In the genomic region with DNA sequence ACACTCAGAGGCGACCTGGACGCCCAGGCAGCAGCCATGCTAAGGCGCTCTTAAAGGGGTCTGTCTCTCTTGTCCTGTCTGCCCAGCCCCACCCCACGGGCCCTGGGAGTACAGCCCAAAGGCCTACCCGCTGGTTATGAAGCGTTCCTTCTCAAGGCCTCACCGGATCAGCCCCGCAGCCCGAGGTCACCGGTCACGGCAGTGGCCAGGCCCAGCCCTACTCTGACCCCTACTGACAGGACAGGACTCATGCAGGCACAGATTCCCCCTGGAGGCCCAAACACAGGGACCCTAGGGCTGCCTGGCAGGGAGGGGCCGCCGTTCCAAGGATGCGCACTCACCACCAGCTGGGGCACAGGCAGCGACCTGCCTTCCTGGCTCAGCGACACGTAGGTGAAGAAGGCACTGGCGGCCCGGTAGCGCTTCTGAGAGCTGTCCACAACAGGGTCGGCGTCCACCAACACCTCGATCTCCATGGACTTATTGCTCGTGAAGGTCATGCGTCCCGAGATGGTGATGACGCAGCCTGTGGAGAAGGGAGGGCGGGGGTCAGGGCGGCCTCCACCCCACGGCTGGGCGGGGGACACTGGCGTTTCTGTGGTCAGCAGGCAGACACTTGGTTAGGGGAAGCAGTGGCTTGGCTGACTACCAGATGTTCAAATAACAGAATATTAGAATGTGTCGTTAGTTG, we compare ENCODE assay signal across 12 cellular contexts. TPM values are rescaled to one million over a fixed set of nuclear protein-coding genes. Genes with fewer than 3 reads are reported as not detected.
DNase-seq lines count a peak whose midpoint lies in the region; ATAC-seq, FAIRE-seq and TF ChIP-seq lines count a peak whose summit lies in the region.
"Had no signal": no experiment of that assay in that cellular context is flagged by ENCODE, and none has a peak within 500 bp of the region (broad histone marks: within the 10 kb centered on the region; RNA-seq: fewer than 3 reads in every experiment).

No MANE protein-coding gene starts in this region.

- TF ChIP-seq CTCF in A549 (IDR thresholded peaks at IDR 0.05) (0 out of 3 replicates have a peak, but pooled peaks have one; percentile 11), choroid plexus epithelial cell (conservative IDR thresholded peaks at IDR 0.05; ENCODE audit: low read depth, low read length) (peak; percentile 53), HepG2 (CRISPR knock-in tag; IDR thresholded peaks at IDR 0.05) (peak; percentile 88), prostate gland (IDR thresholded peaks at IDR 0.05) (peak in 1 of 4 experiments; percentile 13)

- H3K4me1 Mint-ChIP-seq in activated naive CD8-positive, alpha-beta T cell treated with anti-CD3 and anti-CD28 coated beads, Interleukin-2, amount 50 U/mL, for 24 hours = no peaks in the 10 kb centered on the region

- no peaks in the 10 kb centered on the region for H3K27me3 Mint-ChIP-seq in activated naive CD8-positive, alpha-beta T cell treated with anti-CD3 and anti-CD28 coated beads, Interleukin-2, amount 50 U/mL, for 24 hours

- no peak overlapping the region for H3K9ac ChIP-seq in HepG2 (ENCODE audit: insufficient read depth, low read depth, low read length)

- H3K36me3 ChIP-seq in HepG2 (replicated peaks in 1 of 2; ENCODE audit: control insufficient read depth in 1 of 2, insufficient read depth in 2 of 2, low read length in 2 of 2) = peaks cover 0 to 1% of the 10 kb centered on the region in 2 experiments; a peak in 2 of 5 replicates
- no peaks in the 10 kb centered on the region for H3K36me3 ChIP-seq in prostate gland
- H3K36me3 ChIP-seq: MG63, SJSA1 had no signal

- H2AFZ ChIP-seq in HepG2 (ENCODE audit: low read length) = no peak overlapping the region

- no peak for TF ChIP-seq EP300 in A549 (IDR thresholded peaks at IDR 0.05)
- no peak for TF ChIP-seq EP300 in HepG2 (IDR thresholded peaks at IDR 0.05; ENCODE audit: low read depth in 2 of 2, low read length in 2 of 2)
- no peak for TF ChIP-seq EP300 in HepG2 (CRISPR knock-in tag; IDR thresholded peaks at IDR 0.05; ENCODE audit: borderline replicate concordance)

- TF ChIP-seq RAD21 in A549 (conservative IDR thresholded peaks at IDR 0.05 in 1 of 2, IDR thresholded peaks at IDR 0.05 in 1 of 2) = peak; percentile 13 to 22; a peak in 1 of 5 replicates
- peak; percentile 73 for TF ChIP-seq RAD21 in HepG2 (CRISPR knock-in tag; IDR thresholded peaks at IDR 0.05)

- CTCF ChIA-PET in A549 (lab: Yijun Ruan, JAX) = interaction anchor here (1.3 to 3.9 kb wide), 4 partner anchors 17 to 62 kb away, joined by 3 to 17 read pairs (median 4); no protein-coding TSS in a partner anchor
- CTCF ChIA-PET in HepG2 (lab: Yijun Ruan, JAX; ENCODE audit: low intra/inter-chr PET ratio, low total read pairs) = interaction anchor here (1.6 kb wide), 1 partner anchor 34 kb away, joined by 16 read pairs; no protein-coding TSS in a partner anchor

- H3K27me3 ChIP-seq in HepG2 (ENCODE audit: control insufficient read depth in 1 of 2, insufficient read depth in 2 of 2, low read length in 2 of 2) (no peaks in the 10 kb centered on the region), prostate gland (replicated peaks; ENCODE audit: insufficient read depth) (no peaks in the 10 kb centered on the region)
- H3K27me3 ChIP-seq: MG63, SJSA1 had no signal

- ATAC-seq in A549 = peak; percentile 68 to 85; a peak in 5 of 6 replicates
- ATAC-seq in HepG2 = peak; percentile 88
- ATAC-seq in activated naive CD8-positive, alpha-beta T cell treated with anti-CD3 and anti-CD28 coated beads, Interleukin-2, amount 50 U/mL, for 24 hours = no peak
- no peak for ATAC-seq in GM18519 (IDR thresholded peaks at IDR 0.05; ENCODE audit: low FRiP score, unreplicated experiment)

- TF ChIP-seq POLR2A in A549 (IDR thresholded peaks at IDR 0.05; ENCODE audit: low read length) (no peak), HepG2 (IDR thresholded peaks at IDR 0.05; ENCODE audit: insufficient read depth in 1 of 2, low read depth in 2 of 2, low read length in 2 of 2) (no peak), prostate gland (IDR thresholded peaks at IDR 0.05) (no peak)

- in situ Hi-C loops in HepG2 (cut with HindIII; ENCODE audit: extremely low pct_ligation_motif_present, low pct_unique_long_range_greater_than_20kb) = loop anchor here (5.0 kb wide), 1 partner anchor 34 kb away; no protein-coding TSS in a partner anchor

- BruUV-seq in HepG2 (replicated peaks; lab: Mats Ljungman, UMichigan) = no TSS peak

- FAIRE-seq in A549 (lab: Jason Lieb, UNC) = no peak
- peak; percentile 8 for FAIRE-seq in HepG2 (lab: Jason Lieb, UNC)

- no peak overlapping the region for H3K27ac Mint-ChIP-seq in activated naive CD8-positive, alpha-beta T cell treated with anti-CD3 and anti-CD28 coated beads, Interleukin-2, amount 50 U/mL, for 24 hours

- no peak overlapping the region for H3K4me2 ChIP-seq in A549
- H3K4me2 ChIP-seq in HepG2 (ENCODE audit: low read depth, low read length) = no peak overlapping the region

- H3K27ac ChIP-seq in A549 = no peak overlapping the region
- peak overlapping the region; percentile 47 for H3K27ac ChIP-seq in HepG2 (ENCODE audit: extremely low read length, insufficient read depth, low read length)
- no peak overlapping the region for H3K27ac ChIP-seq in prostate gland
- H3K27ac ChIP-seq: SJSA1 had no signal

- H4K20me1 ChIP-seq in HepG2 (ENCODE audit: insufficient read depth, low read length) = no peaks in the 10 kb centered on the region

- no peaks in the 10 kb centered on the region for H3K9me3 ChIP-seq in A549
- no peaks in the 10 kb centered on the region for H3K9me3 ChIP-seq in HepG2 (ENCODE audit: low read length)
- H3K9me3 ChIP-seq in prostate gland = no peaks in the 10 kb centered on the region
- H3K9me3 ChIP-seq: MG63, SJSA1 had no signal

- H3K4me3 ChIP-seq in A549 (no peak overlapping the region), choroid plexus epithelial cell (ENCODE audit: low read depth, low read length) (no peak overlapping the region), HepG2 (replicated peaks in 1 of 3; ENCODE audit: insufficient read depth in 1 of 3, low read depth in 2 of 3, low read length in 3 of 3) (no peak overlapping the region), prostate gland (no peak overlapping the region)
- H3K4me3 ChIP-seq: MG63, SJSA1 had no signal

- POLR2A ChIA-PET in A549 (lab: Yijun Ruan, JAX) (no interaction called here), HepG2 (lab: Yijun Ruan, JAX) (no interaction called here)

- peak; percentile 23 to 35 for DNase-seq in A549 (ENCODE audit: low read depth in 1 of 2, low spot score in 1 of 2)
- DNase-seq in HuH-7 (ENCODE audit: low spot score) = peak; percentile 86
- DNase-seq in choroid plexus epithelial cell (ENCODE audit: low read depth) = no peak
- peak; percentile 54 for DNase-seq in HepG2 (ENCODE audit: low spot score)
- no peak for DNase-seq in activated naive CD8-positive, alpha-beta T cell treated with anti-CD3 and anti-CD28 coated beads, Interleukin-2, amount 50 U/mL, for 24 hours
- no peak for DNase-seq in prostate gland (ENCODE audit: low spot score)
- DNase-seq in NCI-H2081 (lab: John Stamatoyannopoulos, UW) = no peak
- DNase-seq: MG63 had no signal

- no peaks in the 10 kb centered on the region for H3K36me3 Mint-ChIP-seq in activated naive CD8-positive, alpha-beta T cell treated with anti-CD3 and anti-CD28 coated beads, Interleukin-2, amount 50 U/mL, for 24 hours (ENCODE audit: low read depth)

- intact Hi-C loops in HepG2 (cut with micrococcal nuclease; ENCODE audit: unreplicated experiment) = loop anchor here (2.0 kb wide), 1 partner anchor 34 kb away; no protein-coding TSS in a partner anchor
- intact Hi-C loops in prostate gland (cut with DNase I) = no loop called here

- H3K4me3 Mint-ChIP-seq in activated naive CD8-positive, alpha-beta T cell treated with anti-CD3 and anti-CD28 coated beads, Interleukin-2, amount 50 U/mL, for 24 hours = no peak overlapping the region

- H3K9me3 Mint-ChIP-seq in activated naive CD8-positive, alpha-beta T cell treated with anti-CD3 and anti-CD28 coated beads, Interleukin-2, amount 50 U/mL, for 24 hours = no peaks in the 10 kb centered on the region

- no peaks in the 10 kb centered on the region for H3K79me2 ChIP-seq in HepG2 (ENCODE audit: insufficient read depth, low read length)

- 68% methylated on average over 12 of the region's 33 CpGs for WGBS in A549 (ENCODE audit: missing lambda C conversion rate)
- 84% methylated on average over 18 of the region's 33 CpGs for WGBS in HepG2 (ENCODE audit: low lambda C conversion rate)
- 84% methylated on average over 32 of the region's 33 CpGs for WGBS in prostate gland

- H3K4me1 ChIP-seq in A549 = no peaks in the 10 kb centered on the region
- peaks cover 27% of the 10 kb centered on the region for H3K4me1 ChIP-seq in HepG2 (ENCODE audit: insufficient read depth, low read length)
- no peaks in the 10 kb centered on the region for H3K4me1 ChIP-seq in prostate gland (replicated peaks)
- H3K4me1 ChIP-seq: SJSA1 had no signal

RNA-seq across cellular contexts. Expression of a gene that starts 20.0 kb away (rescaled TPM):
- polyA plus RNA-seq in A549 (2011; rRNA removed) = 0.56 and 0.81 TPM in 2 replicates
- polyA plus RNA-seq in A549 (2012; cell fraction: cytosol; rRNA removed) = 0.87 and 1.3 TPM in 2 replicates
- 2.3 and 3.1 TPM in 2 replicates for polyA plus RNA-seq in A549 (2012; cell fraction: nucleus; rRNA removed)
- polyA plus RNA-seq in A549 (2017; fragmentation: RNase III; extraction: RNeasy Plus Mini Kit Qiagen cat#74134 plus additional on column Dnase treatment) = 1.1 to 1.5 TPM (median 1.4 TPM) in 3 replicates
- polyA minus RNA-seq in A549 (2011; rRNA and poly(A)+ RNA removed) = 0.68 and 0.87 TPM in 2 replicates
- 0.27 and 0.31 TPM in 2 replicates for total RNA-seq in HepG2 (2016; rRNA removed; fragmentation: Illumina TruSeq; extraction: Trizol)
- 0.09 and 0.10 TPM in 2 replicates for total RNA-seq in HepG2 (2016; cell fraction: cytosol; rRNA removed; fragmentation: Illumina TruSeq; extraction: Trizol; ENCODE audit: low read depth)
- 0.12 and 0.28 TPM in 2 replicates for total RNA-seq in HepG2 (2016; cell fraction: insoluble cytoplasmic fraction; rRNA removed; fragmentation: Illumina TruSeq; extraction: Trizol)
- total RNA-seq in HepG2 (2016; cell fraction: membrane; rRNA removed; fragmentation: Illumina TruSeq; extraction: Trizol) = 0.34 TPM in 2 replicates
- 0.31 TPM in 2 replicates for total RNA-seq in HepG2 (2016; cell fraction: nucleus; rRNA removed; fragmentation: Illumina TruSeq; extraction: Trizol)
- polyA plus RNA-seq in HepG2 (2011; rRNA removed) = 0.22 and 0.44 TPM in 2 replicates
- polyA plus RNA-seq in HepG2 (2011; cell fraction: cytosol; rRNA removed) = 0.19 and 0.31 TPM in 2 replicates
- 0.50 and 0.85 TPM in 2 replicates for polyA plus RNA-seq in HepG2 (2011; cell fraction: nucleus; rRNA removed)
- polyA plus RNA-seq in HepG2 (2012) = 0.15 and 0.28 TPM in 2 replicates
- polyA plus RNA-seq in HepG2 (2016; cell fraction: cytosol; fragmentation: Illumina TruSeq; extraction: Trizol; ENCODE audit: low read depth) = 0.09 and 0.19 TPM in 2 replicates
- 0.29 and 0.35 TPM in 2 replicates for polyA plus RNA-seq in HepG2 (2016; cell fraction: insoluble cytoplasmic fraction; fragmentation: Illumina TruSeq; extraction: Trizol; ENCODE audit: low read depth)
- 0.34 and 0.41 TPM in 2 replicates for polyA plus RNA-seq in HepG2 (2016; cell fraction: membrane; fragmentation: Illumina TruSeq; extraction: Trizol; ENCODE audit: low read depth)
- 0.17 and 0.36 TPM in 2 replicates for polyA plus RNA-seq in HepG2 (2016; cell fraction: nucleus; fragmentation: Illumina TruSeq; extraction: Trizol; ENCODE audit: insufficient read depth, low read depth)
- polyA minus RNA-seq in HepG2 (2011; rRNA and poly(A)+ RNA removed; ENCODE audit: low replicate concordance) = 0.98 and 5.5 TPM in 2 replicates
- polyA minus RNA-seq in HepG2 (2011; cell fraction: cytosol; rRNA and poly(A)+ RNA removed) = 0.30 and 0.44 TPM in 2 replicates
- 0.25 and 0.26 TPM in 2 replicates for polyA minus RNA-seq in HepG2 (2011; cell fraction: nucleus; rRNA and poly(A)+ RNA removed)
- 1 to 10 TPM; 3.2 to 7.6 TPM for total RNA-seq in prostate gland

RNA-seq across cellular contexts. Expression of a gene that starts 36.9 kb away (rescaled TPM):
- polyA plus RNA-seq in A549 (2011; rRNA removed) (not detected in 2 replicates), A549 (2017; fragmentation: RNase III; extraction: RNeasy Plus Mini Kit Qiagen cat#74134 plus additional on column Dnase treatment) (not detected in 3 replicates), HepG2 (2011; rRNA removed) (not detected in 2 replicates)
- not detected in 2 replicates for polyA plus RNA-seq in A549 (2012; cell fraction: cytosol; rRNA removed)
- not detected in 2 replicates for polyA plus RNA-seq in A549 (2012; cell fraction: nucleus; rRNA removed)
- not detected in 2 replicates for polyA minus RNA-seq in A549 (2011; rRNA and poly(A)+ RNA removed)
- total RNA-seq in HepG2 (2016; rRNA removed; fragmentation: Illumina TruSeq; extraction: Trizol) (not detected in 2 replicates), prostate gland (not detected)
- total RNA-seq in HepG2 (2016; cell fraction: cytosol; rRNA removed; fragmentation: Illumina TruSeq; extraction: Trizol; ENCODE audit: low read depth) = not detected in 2 replicates
- total RNA-seq in HepG2 (2016; cell fraction: insoluble cytoplasmic fraction; rRNA removed; fragmentation: Illumina TruSeq; extraction: Trizol) = not detected in 2 replicates
- total RNA-seq in HepG2 (2016; cell fraction: membrane; rRNA removed; fragmentation: Illumina TruSeq; extraction: Trizol) = not detected in 2 replicates
- not detected in 2 replicates for total RNA-seq in HepG2 (2016; cell fraction: nucleus; rRNA removed; fragmentation: Illumina TruSeq; extraction: Trizol)
- not detected in 2 replicates for polyA plus RNA-seq in HepG2 (2011; cell fraction: cytosol; rRNA removed)
- polyA plus RNA-seq in HepG2 (2011; cell fraction: nucleus; rRNA removed) = not detected in 2 replicates
- polyA plus RNA-seq in HepG2 (2012) = not detected in 2 replicates
- not detected in 2 replicates for polyA plus RNA-seq in HepG2 (2016; cell fraction: cytosol; fragmentation: Illumina TruSeq; extraction: Trizol; ENCODE audit: low read depth)
- polyA plus RNA-seq in HepG2 (2016; cell fraction: insoluble cytoplasmic fraction; fragmentation: Illumina TruSeq; extraction: Trizol; ENCODE audit: low read depth) = not detected in 2 replicates
- polyA plus RNA-seq in HepG2 (2016; cell fraction: membrane; fragmentation: Illumina TruSeq; extraction: Trizol; ENCODE audit: low read depth) = not detected in 2 replicates
- polyA plus RNA-seq in HepG2 (2016; cell fraction: nucleus; fragmentation: Illumina TruSeq; extraction: Trizol; ENCODE audit: insufficient read depth, low read depth) = not detected in 2 replicates
- not detected in 2 replicates for polyA minus RNA-seq in HepG2 (2011; rRNA and poly(A)+ RNA removed; ENCODE audit: low replicate concordance)
- not detected in 2 replicates for polyA minus RNA-seq in HepG2 (2011; cell fraction: cytosol; rRNA and poly(A)+ RNA removed)
- not detected in 2 replicates for polyA minus RNA-seq in HepG2 (2011; cell fraction: nucleus; rRNA and poly(A)+ RNA removed)
- total RNA-seq: lung microvascular endothelial cell, SJSA1, ureter had no signal

RNA-seq across cellular contexts. Expression of a gene that starts 45.1 kb away (rescaled TPM):
- polyA plus RNA-seq in A549 (2011; rRNA removed) (64.6 and 71.4 TPM in 2 replicates), A549 (2017; fragmentation: RNase III; extraction: RNeasy Plus Mini Kit Qiagen cat#74134 plus additional on column Dnase treatment) (63.9 to 97.2 TPM (median 84.6 TPM) in 3 replicates), HepG2 (2011; rRNA removed) (23.1 and 24.6 TPM in 2 replicates)
- 33.8 and 42.9 TPM in 2 replicates for polyA plus RNA-seq in A549 (2012; cell fraction: cytosol; rRNA removed)
- polyA plus RNA-seq in A549 (2012; cell fraction: nucleus; rRNA removed) = 22.6 and 29.9 TPM in 2 replicates
- polyA minus RNA-seq in A549 (2011; rRNA and poly(A)+ RNA removed) = 61.0 and 61.6 TPM in 2 replicates
- total RNA-seq in HepG2 (2016; rRNA removed; fragmentation: Illumina TruSeq; extraction: Trizol) (61.7 and 69.7 TPM in 2 replicates), prostate gland (10 to 100 TPM; 54.2 to 58.3 TPM)
- 23.7 and 29.8 TPM in 2 replicates for total RNA-seq in HepG2 (2016; cell fraction: cytosol; rRNA removed; fragmentation: Illumina TruSeq; extraction: Trizol; ENCODE audit: low read depth)
- 60.0 and 68.5 TPM in 2 replicates for total RNA-seq in HepG2 (2016; cell fraction: insoluble cytoplasmic fraction; rRNA removed; fragmentation: Illumina TruSeq; extraction: Trizol)
- 90.0 and 91.4 TPM in 2 replicates for total RNA-seq in HepG2 (2016; cell fraction: membrane; rRNA removed; fragmentation: Illumina TruSeq; extraction: Trizol)
- 45.6 and 50.8 TPM in 2 replicates for total RNA-seq in HepG2 (2016; cell fraction: nucleus; rRNA removed; fragmentation: Illumina TruSeq; extraction: Trizol)
- polyA plus RNA-seq in HepG2 (2011; cell fraction: cytosol; rRNA removed) = 23.8 and 31.3 TPM in 2 replicates
- 8.9 and 10.8 TPM in 2 replicates for polyA plus RNA-seq in HepG2 (2011; cell fraction: nucleus; rRNA removed)
- polyA plus RNA-seq in HepG2 (2012) = 26.0 and 27.3 TPM in 2 replicates
- polyA plus RNA-seq in HepG2 (2016; cell fraction: cytosol; fragmentation: Illumina TruSeq; extraction: Trizol; ENCODE audit: low read depth) = 38.8 and 46.6 TPM in 2 replicates
- polyA plus RNA-seq in HepG2 (2016; cell fraction: insoluble cytoplasmic fraction; fragmentation: Illumina TruSeq; extraction: Trizol; ENCODE audit: low read depth) = 66.5 and 67.0 TPM in 2 replicates
- polyA plus RNA-seq in HepG2 (2016; cell fraction: membrane; fragmentation: Illumina TruSeq; extraction: Trizol; ENCODE audit: low read depth) = 87.3 and 91.3 TPM in 2 replicates
- polyA plus RNA-seq in HepG2 (2016; cell fraction: nucleus; fragmentation: Illumina TruSeq; extraction: Trizol; ENCODE audit: insufficient read depth, low read depth) = 77.9 and 79.1 TPM in 2 replicates
- polyA minus RNA-seq in HepG2 (2011; rRNA and poly(A)+ RNA removed; ENCODE audit: low replicate concordance) = 42.4 and 109 TPM in 2 replicates
- polyA minus RNA-seq in HepG2 (2011; cell fraction: cytosol; rRNA and poly(A)+ RNA removed) = 24.0 and 31.1 TPM in 2 replicates
- 12.5 and 14.2 TPM in 2 replicates for polyA minus RNA-seq in HepG2 (2011; cell fraction: nucleus; rRNA and poly(A)+ RNA removed)

Comparison
In these comparisons a context has a peak if more than half of its experiments do, and no peak if none do; other contexts are left out.
1. ATAC-seq: peak in A549 (2 of 2) and HepG2 (single experiment); none in activated naive CD8-positive, alpha-beta T cell treated with anti-CD3 and anti-CD28 coated beads, Interleukin-2, amount 50 U/mL, for 24 hours (single experiment) and GM18519 (single experiment).
2. DNase-seq: peak in A549 (2 of 2), HuH-7 (single experiment) and HepG2 (single experiment); none in choroid plexus epithelial cell (single experiment), activated naive CD8-positive, alpha-beta T cell treated with anti-CD3 and anti-CD28 coated beads, Interleukin-2, amount 50 U/mL, for 24 hours (single experiment), prostate gland (single experiment) and NCI-H2081 (0 of 2).